8 cellular contexts compared by ENCODE assay signal in the genomic region with DNA sequence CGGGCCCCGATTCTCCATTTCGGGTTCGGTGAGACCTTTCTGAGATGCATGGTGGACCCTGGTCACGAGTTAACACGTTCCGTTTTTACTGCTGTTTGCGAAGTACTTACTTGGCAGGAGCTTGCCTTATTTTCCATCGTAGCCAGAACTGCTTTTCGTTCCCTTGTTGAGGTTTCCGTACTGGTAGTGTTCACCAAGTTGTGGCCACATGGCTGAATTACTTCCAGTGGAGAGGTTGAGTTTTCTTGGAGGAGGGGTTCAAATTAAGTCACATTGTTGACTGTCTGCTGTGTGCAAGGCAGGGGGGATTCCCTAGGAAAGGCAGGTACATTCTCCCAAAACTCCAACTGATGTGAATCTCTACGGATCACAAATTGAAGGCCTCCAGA. TPM values are rescaled to one million over a fixed set of nuclear protein-coding genes. Genes with fewer than 3 reads are reported as not detected.
DNase-seq lines count a peak whose midpoint lies in the region; FAIRE-seq and TF ChIP-seq lines count a peak whose summit lies in the region.

No MANE protein-coding gene starts in this region.

- H3K4me3 ChIP-seq in cardiac muscle cell (peak overlapping the region; percentile 67), bronchial epithelial cell (ENCODE audit: low read depth, low read length) (peak overlapping the region; percentile 79), mesodermal cell (ENCODE audit: extremely low read depth, insufficient read depth, low read length, poor library complexity, severe bottlenecking) (peak overlapping the region; percentile 79), vagina (peak overlapping the region; percentile 78 to 83)

- peak in 1 of 2 donors; percentile 44 for TF ChIP-seq POLR2A in vagina (IDR thresholded peaks at IDR 0.05)

- TF ChIP-seq CTCF in cardiac muscle cell (IDR thresholded peaks at IDR 0.05; ENCODE audit: low read depth, low read length) (no peak), bronchial epithelial cell (IDR thresholded peaks at IDR 0.05; ENCODE audit: insufficient read depth, low read length, severe bottlenecking) (no peak), vagina (IDR thresholded peaks at IDR 0.05) (no peak)

- 5 to 10% methylated on average over 10 to 11 of the region's 12 CpGs for WGBS in mesodermal cell (ENCODE audit: insufficient coverage in 2 of 2), 2 experiments

- no peaks in the 10 kb centered on the region for H3K36me3 ChIP-seq in cardiac muscle cell
- no peaks in the 10 kb centered on the region for H3K36me3 ChIP-seq in bronchial epithelial cell (ENCODE audit: control insufficient read depth, insufficient read depth, low read length)
- no peaks in the 10 kb centered on the region for H3K36me3 ChIP-seq in mesodermal cell (ENCODE audit: control insufficient read depth, insufficient read depth, low read length)
- no peaks in the 10 kb centered on the region for H3K36me3 ChIP-seq in vagina

- intact Hi-C loops in cardiac septum (cut with DNase I) = loop anchor here (5.0 kb wide), 1 partner anchor 296 kb away; no protein-coding TSS in a partner anchor
- intact Hi-C loops in vagina (cut with DNase I) = loop anchor here (2.0 to 10.0 kb wide), 2 partner anchors 15 to 353 kb away; a partner anchor contains a TSS
- intact Hi-C loops in posterior vena cava (cut with DNase I) = no loop called here

- FAIRE-seq in bronchial epithelial cell (lab: Jason Lieb, UNC) = no peak

- no peaks in the 10 kb centered on the region for H3K9me3 ChIP-seq in cardiac muscle cell (ENCODE audit: low read depth)
- H3K9me3 ChIP-seq in mesodermal cell (ENCODE audit: control insufficient read depth, low read length) = no peaks in the 10 kb centered on the region
- no peaks in the 10 kb centered on the region for H3K9me3 ChIP-seq in vagina

- H3K27ac ChIP-seq in cardiac muscle cell = peak overlapping the region; percentile 40
- no peak overlapping the region for H3K27ac ChIP-seq in mesodermal cell (ENCODE audit: low read depth, low read length, severe bottlenecking)
- H3K27ac ChIP-seq in vagina = peak overlapping the region; percentile 98

- DNase-seq in cardiac muscle cell (ENCODE audit: low read depth in 1 of 2, low spot score in 1 of 2) = no peak
- DNase-seq in cardiac septum (ENCODE audit: low spot score) = no peak
- no peak for DNase-seq in bronchial epithelial cell (ENCODE audit: low read depth)
- no peak for DNase-seq in vagina (ENCODE audit: extremely low spot score in 2 of 2)
- no peak for DNase-seq in UCSD-AML1 (lab: John Stamatoyannopoulos, UW; ENCODE audit: unreplicated experiment)
- no peak for DNase-seq in posterior vena cava (ENCODE audit: low spot score)
- no peak for DNase-seq in DMS 273 treated with DMSO at 0.1 percent for 48 hours (lab: John Stamatoyannopoulos, UW)

- H3K4me1 ChIP-seq in cardiac muscle cell (ENCODE audit: low read depth) = peaks cover 17% of the 10 kb centered on the region
- peaks cover 23% of the 10 kb centered on the region for H3K4me1 ChIP-seq in mesodermal cell (ENCODE audit: control insufficient read depth, insufficient read depth, low read length, poor library complexity, severe bottlenecking)
- peaks cover 20% of the 10 kb centered on the region for H3K4me1 ChIP-seq in vagina

- H3K27me3 ChIP-seq in cardiac muscle cell (no peaks in the 10 kb centered on the region), bronchial epithelial cell (ENCODE audit: control insufficient read depth, insufficient read depth, low read length) (no peaks in the 10 kb centered on the region), vagina (no peaks in the 10 kb centered on the region)

RNA-seq across cellular contexts. Expression of a gene that starts 4.0 kb away (rescaled TPM):
- 48.2 and 55.0 TPM in 2 replicates for total RNA-seq in cardiac muscle cell
- polyA plus RNA-seq in cardiac muscle cell = 68.4 and 69.8 TPM in 2 replicates
- 59.2 TPM for total RNA-seq in cardiac septum
- total RNA-seq in bronchial epithelial cell = 26.5 and 48.7 TPM in 2 replicates
- polyA plus RNA-seq in mesodermal cell (2013, experiment 1 of 2) = 31.7 TPM
- polyA plus RNA-seq in mesodermal cell (2013, experiment 2 of 2) = 29.5 TPM
- 49.8 TPM for total RNA-seq in vagina
- total RNA-seq in posterior vena cava = 10 to 100 TPM; 45.5 to 51.9 TPM

Comparison
In these comparisons a context has a peak if more than half of its experiments do, and no peak if none do; other contexts are left out.
1. intact Hi-C loops: an anchor here in cardiac septum (5.0 kb wide) and vagina (2.0 to 10.0 kb wide); none called in posterior vena cava.